ENCODE assay signal across 15 cellular contexts in genomic region chr1:152685823-152686222, GRCh38. TPM values are rescaled to one million over a fixed set of nuclear protein-coding genes. Genes with fewer than 3 reads are reported as not detected.
DNase-seq lines count a peak whose midpoint lies in the region; ATAC-seq, FAIRE-seq and TF ChIP-seq lines count a peak whose summit lies in the region.
"Not testable (repeated sequence)": the region's sequence is repeated elsewhere in the genome, so short reads cannot be mapped to it uniquely, and the experiment has no call there.
"Had no signal": no experiment of that assay in that cellular context is flagged by ENCODE, and none has a peak within 500 bp of the region (broad histone marks: within the 10 kb centered on the region; RNA-seq: fewer than 3 reads in every experiment).

Gene LCE2B (plus strand): TSS chr1:152686123. CDS start chr1:152686844, 721 bp downstream.

- peak; percentile 42 for ATAC-seq in stimulated activated effector memory CD8-positive, alpha-beta T cell treated with anti-CD3 and anti-CD28 coated beads, Interleukin-12 subunit alpha, Interleukin-12 subunit beta, amount 100 ng/mL, for 72 hours

- intact Hi-C loops in lower leg skin (cut with DNase I; ENCODE audit: low total_unique reads): not testable (repeated sequence)

- TF ChIP-seq POLR2A in lower leg skin (IDR thresholded peaks at IDR 0.05); suprapubic skin (IDR thresholded peaks at IDR 0.05): not testable (repeated sequence)

- not testable (repeated sequence) for DNase-seq in HTR-8/SVneo (ENCODE audit: insufficient read length, low spot score); lower leg skin (ENCODE audit: low spot score in 2 of 2); stimulated activated effector memory CD8-positive, alpha-beta T cell treated with anti-CD3 and anti-CD28 coated beads, Interleukin-12 subunit alpha, Interleukin-12 subunit beta, amount 100 ng/mL, for 72 hours (ENCODE audit: low spot score in 2 of 2); suprapubic skin (ENCODE audit: low spot score in 2 of 2)

- 66 to 72% methylated on average over 4 of the region's 4 CpGs for WGBS in lower leg skin, 2 donors
- WGBS in suprapubic skin: 90% methylated on average over 3 of the region's 4 CpGs

- H3K27ac ChIP-seq in suprapubic skin: not testable (repeated sequence)

- not testable (repeated sequence) for H3K9me3 ChIP-seq in suprapubic skin

- not testable (repeated sequence) for H3K9me3 Mint-ChIP-seq in stimulated activated effector memory CD8-positive, alpha-beta T cell treated with anti-CD3 and anti-CD28 coated beads, Interleukin-12 subunit alpha, Interleukin-12 subunit beta, amount 100 ng/mL, for 72 hours

- not testable (repeated sequence) for H3K27ac Mint-ChIP-seq in stimulated activated effector memory CD8-positive, alpha-beta T cell treated with anti-CD3 and anti-CD28 coated beads, Interleukin-12 subunit alpha, Interleukin-12 subunit beta, amount 100 ng/mL, for 72 hours

- not testable (repeated sequence) for H3K4me3 ChIP-seq in lower leg skin (ENCODE audit: low read depth, poor library complexity, severe bottlenecking); suprapubic skin

- peak; percentile 67 for FAIRE-seq in HTR-8/SVneo (lab: Jason Lieb, UNC)

- H3K36me3 ChIP-seq in suprapubic skin: not testable (repeated sequence)

- H3K36me3 Mint-ChIP-seq in stimulated activated effector memory CD8-positive, alpha-beta T cell treated with anti-CD3 and anti-CD28 coated beads, Interleukin-12 subunit alpha, Interleukin-12 subunit beta, amount 100 ng/mL, for 72 hours: not testable (repeated sequence)

- H3K4me3 Mint-ChIP-seq in stimulated activated effector memory CD8-positive, alpha-beta T cell treated with anti-CD3 and anti-CD28 coated beads, Interleukin-12 subunit alpha, Interleukin-12 subunit beta, amount 100 ng/mL, for 72 hours: not testable (repeated sequence)

- H3K27me3 ChIP-seq in suprapubic skin: not testable (repeated sequence)

- TF ChIP-seq EP300 in suprapubic skin (IDR thresholded peaks at IDR 0.05): not testable (repeated sequence)

- not testable (repeated sequence) for H3K4me1 ChIP-seq in suprapubic skin

- TF ChIP-seq CTCF in lower leg skin (IDR thresholded peaks at IDR 0.05); suprapubic skin (IDR thresholded peaks at IDR 0.05): not testable (repeated sequence)

- not testable (repeated sequence) for H3K4me1 Mint-ChIP-seq in stimulated activated effector memory CD8-positive, alpha-beta T cell treated with anti-CD3 and anti-CD28 coated beads, Interleukin-12 subunit alpha, Interleukin-12 subunit beta, amount 100 ng/mL, for 72 hours

RNA-seq across cellular contexts. Expression of gene LCE2B, which starts in this region (rescaled TPM):
- 1,000 to 10,000 TPM; 1,313 to 2,792 (median 1,611) TPM for total RNA-seq in lower leg skin
- total RNA-seq in suprapubic skin: 1,000 to 10,000 TPM in 2 of 4 donors, 100 to 1,000 TPM in 1, 10 to 100 TPM in 1; 91.9 to 1,442 (median 997) TPM
- total RNA-seq: A172; A673; B cell; Caco-2; Calu3; CD4-positive, alpha-beta memory T cell; CD4-positive, alpha-beta T cell; CD4-positive, CD25-positive, alpha-beta regulatory T cell; CD8-positive, alpha-beta memory T cell; CD8-positive, alpha-beta T cell; Daoy had no signal
